In the genomic region with DNA sequence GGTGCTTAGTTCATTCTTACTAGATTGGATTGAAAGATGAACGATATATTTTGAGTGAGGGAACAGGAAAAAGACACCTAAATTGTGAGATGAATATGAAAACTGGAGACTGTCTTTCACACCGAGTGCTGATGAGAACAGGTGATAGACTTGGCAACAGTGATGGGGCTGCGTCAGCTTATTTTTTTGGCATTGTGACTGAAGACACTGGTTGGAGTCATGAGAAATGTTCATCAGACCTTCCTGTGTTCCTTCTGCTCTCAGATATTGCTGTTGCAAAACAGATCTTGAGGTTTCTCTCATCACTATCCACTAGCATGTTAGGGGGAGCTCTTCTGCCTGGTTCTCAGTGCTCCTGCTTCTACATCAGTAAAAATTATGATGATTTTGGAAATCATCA, we compare ENCODE assay signal across 2 cellular contexts.
TF ChIP-seq lines count a peak whose summit lies in the region.

No MANE protein-coding gene starts in this region.

TF ChIP-seq in SK-N-SH, 30 proteins besides CTCF, POLR2A, EP300 and RAD21 (continued from another document):
- TF ChIP-seq, protein P1, sequence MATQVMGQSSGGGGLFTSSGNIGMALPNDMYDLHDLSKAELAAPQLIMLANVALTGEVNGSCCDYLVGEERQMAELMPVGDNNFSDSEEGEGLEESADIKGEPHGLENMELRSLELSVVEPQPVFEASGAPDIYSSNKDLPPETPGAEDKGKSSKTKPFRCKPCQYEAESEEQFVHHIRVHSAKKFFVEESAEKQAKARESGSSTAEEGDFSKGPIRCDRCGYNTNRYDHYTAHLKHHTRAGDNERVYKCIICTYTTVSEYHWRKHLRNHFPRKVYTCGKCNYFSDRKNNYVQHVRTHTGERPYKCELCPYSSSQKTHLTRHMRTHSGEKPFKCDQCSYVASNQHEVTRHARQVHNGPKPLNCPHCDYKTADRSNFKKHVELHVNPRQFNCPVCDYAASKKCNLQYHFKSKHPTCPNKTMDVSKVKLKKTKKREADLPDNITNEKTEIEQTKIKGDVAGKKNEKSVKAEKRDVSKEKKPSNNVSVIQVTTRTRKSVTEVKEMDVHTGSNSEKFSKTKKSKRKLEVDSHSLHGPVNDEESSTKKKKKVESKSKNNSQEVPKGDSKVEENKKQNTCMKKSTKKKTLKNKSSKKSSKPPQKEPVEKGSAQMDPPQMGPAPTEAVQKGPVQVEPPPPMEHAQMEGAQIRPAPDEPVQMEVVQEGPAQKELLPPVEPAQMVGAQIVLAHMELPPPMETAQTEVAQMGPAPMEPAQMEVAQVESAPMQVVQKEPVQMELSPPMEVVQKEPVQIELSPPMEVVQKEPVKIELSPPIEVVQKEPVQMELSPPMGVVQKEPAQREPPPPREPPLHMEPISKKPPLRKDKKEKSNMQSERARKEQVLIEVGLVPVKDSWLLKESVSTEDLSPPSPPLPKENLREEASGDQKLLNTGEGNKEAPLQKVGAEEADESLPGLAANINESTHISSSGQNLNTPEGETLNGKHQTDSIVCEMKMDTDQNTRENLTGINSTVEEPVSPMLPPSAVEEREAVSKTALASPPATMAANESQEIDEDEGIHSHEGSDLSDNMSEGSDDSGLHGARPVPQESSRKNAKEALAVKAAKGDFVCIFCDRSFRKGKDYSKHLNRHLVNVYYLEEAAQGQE (IDR thresholded peaks at IDR 0.05; ENCODE audit: low read depth, low read length): no peak
- TF ChIP-seq RXRA (IDR thresholded peaks at IDR 0.05; ENCODE audit: borderline replicate concordance, low read depth): no peak
- TF ChIP-seq FOXM1 (IDR thresholded peaks at IDR 0.05; ENCODE audit: low read depth): no peak
- no peak for TF ChIP-seq CHD2 (IDR thresholded peaks at IDR 0.05; ENCODE audit: low read length, partially characterized antibody)
- no peak for TF ChIP-seq ELF1 (IDR thresholded peaks at IDR 0.05)
- no peak for TF ChIP-seq TAF1 (IDR thresholded peaks at IDR 0.05; ENCODE audit: borderline replicate concordance, low read depth, low read length)
- TF ChIP-seq NRF1 (IDR thresholded peaks at IDR 0.05; ENCODE audit: low read depth, low read length): no peak
- TF ChIP-seq USF1 (IDR thresholded peaks at IDR 0.05; ENCODE audit: borderline replicate concordance, low read depth): no peak
- TF ChIP-seq, protein P2, sequence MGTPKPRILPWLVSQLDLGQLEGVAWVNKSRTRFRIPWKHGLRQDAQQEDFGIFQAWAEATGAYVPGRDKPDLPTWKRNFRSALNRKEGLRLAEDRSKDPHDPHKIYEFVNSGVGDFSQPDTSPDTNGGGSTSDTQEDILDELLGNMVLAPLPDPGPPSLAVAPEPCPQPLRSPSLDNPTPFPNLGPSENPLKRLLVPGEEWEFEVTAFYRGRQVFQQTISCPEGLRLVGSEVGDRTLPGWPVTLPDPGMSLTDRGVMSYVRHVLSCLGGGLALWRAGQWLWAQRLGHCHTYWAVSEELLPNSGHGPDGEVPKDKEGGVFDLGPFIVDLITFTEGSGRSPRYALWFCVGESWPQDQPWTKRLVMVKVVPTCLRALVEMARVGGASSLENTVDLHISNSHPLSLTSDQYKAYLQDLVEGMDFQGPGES (IDR thresholded peaks at IDR 0.05; ENCODE audit: low read depth, low read length): no peak

TF ChIP-seq in SK-N-SH treated with all-trans-retinoic acid at 6 μM for 48 hours, 23 proteins besides CTCF, POLR2A, EP300 and RAD21 (continued from another document):
- TF ChIP-seq, protein P3, sequence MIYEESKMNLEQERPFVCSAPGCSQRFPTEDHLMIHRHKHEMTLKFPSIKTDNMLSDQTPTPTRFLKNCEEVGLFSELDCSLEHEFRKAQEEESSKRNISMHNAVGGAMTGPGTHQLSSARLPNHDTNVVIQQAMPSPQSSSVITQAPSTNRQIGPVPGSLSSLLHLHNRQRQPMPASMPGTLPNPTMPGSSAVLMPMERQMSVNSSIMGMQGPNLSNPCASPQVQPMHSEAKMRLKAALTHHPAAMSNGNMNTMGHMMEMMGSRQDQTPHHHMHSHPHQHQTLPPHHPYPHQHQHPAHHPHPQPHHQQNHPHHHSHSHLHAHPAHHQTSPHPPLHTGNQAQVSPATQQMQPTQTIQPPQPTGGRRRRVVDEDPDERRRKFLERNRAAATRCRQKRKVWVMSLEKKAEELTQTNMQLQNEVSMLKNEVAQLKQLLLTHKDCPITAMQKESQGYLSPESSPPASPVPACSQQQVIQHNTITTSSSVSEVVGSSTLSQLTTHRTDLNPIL (CRISPR knock-in tag; IDR thresholded peaks at IDR 0.05; ENCODE audit: low read depth): no peak
- TF ChIP-seq OSR1 (CRISPR knock-in tag; IDR thresholded peaks at IDR 0.05): no peak
- no peak for TF ChIP-seq BACH2 (CRISPR knock-in tag; IDR thresholded peaks at IDR 0.05; ENCODE audit: borderline replicate concordance)
- TF ChIP-seq, protein P4, sequence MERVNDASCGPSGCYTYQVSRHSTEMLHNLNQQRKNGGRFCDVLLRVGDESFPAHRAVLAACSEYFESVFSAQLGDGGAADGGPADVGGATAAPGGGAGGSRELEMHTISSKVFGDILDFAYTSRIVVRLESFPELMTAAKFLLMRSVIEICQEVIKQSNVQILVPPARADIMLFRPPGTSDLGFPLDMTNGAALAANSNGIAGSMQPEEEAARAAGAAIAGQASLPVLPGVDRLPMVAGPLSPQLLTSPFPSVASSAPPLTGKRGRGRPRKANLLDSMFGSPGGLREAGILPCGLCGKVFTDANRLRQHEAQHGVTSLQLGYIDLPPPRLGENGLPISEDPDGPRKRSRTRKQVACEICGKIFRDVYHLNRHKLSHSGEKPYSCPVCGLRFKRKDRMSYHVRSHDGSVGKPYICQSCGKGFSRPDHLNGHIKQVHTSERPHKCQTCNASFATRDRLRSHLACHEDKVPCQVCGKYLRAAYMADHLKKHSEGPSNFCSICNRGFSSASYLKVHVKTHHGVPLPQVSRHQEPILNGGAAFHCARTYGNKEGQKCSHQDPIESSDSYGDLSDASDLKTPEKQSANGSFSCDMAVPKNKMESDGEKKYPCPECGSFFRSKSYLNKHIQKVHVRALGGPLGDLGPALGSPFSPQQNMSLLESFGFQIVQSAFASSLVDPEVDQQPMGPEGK (CRISPR knock-in tag; IDR thresholded peaks at IDR 0.05; ENCODE audit: borderline replicate concordance): no peak
- no peak for TF ChIP-seq ESRRG (CRISPR knock-in tag; IDR thresholded peaks at IDR 0.05)
